24 cellular contexts compared by ENCODE assay signal in the genomic region with DNA sequence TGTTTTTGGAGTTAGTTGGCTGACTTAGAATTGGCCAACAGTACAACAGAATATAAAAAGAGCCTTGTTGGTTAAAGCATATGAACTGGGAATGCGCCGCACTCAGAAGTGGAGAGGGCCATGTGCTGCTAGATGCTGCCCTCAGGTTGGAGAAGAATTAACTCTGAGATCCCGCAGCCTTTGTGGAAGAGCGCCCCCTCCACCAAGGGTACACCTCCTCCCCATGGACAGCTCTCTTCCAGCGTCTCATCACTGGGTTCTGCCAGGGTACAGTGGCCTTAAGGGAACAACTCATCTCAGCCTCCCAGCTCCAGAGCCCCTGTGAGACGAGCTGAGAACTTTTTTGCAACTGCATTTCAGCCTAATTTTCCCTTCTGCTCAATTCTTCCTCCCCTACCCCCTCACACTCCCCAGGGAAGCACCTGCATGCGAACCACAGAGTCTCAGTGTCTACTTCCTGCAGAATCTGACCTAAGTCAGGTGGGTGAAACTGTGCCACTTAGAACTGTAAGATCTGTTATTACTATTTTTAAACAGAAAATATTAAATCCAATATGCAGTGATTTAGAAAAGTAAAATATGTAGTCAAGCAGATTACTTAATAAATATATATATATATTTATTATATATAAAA.
DNase-seq lines count a peak whose midpoint lies in the region; ATAC-seq and TF ChIP-seq lines count a peak whose summit lies in the region.
"Had no signal": no experiment of that assay in that cellular context is flagged by ENCODE, and none has a peak within 500 bp of the region (broad histone marks: within the 10 kb centered on the region; RNA-seq: fewer than 3 reads in every experiment).

No MANE protein-coding gene starts in this region.

- peaks cover 25% of the 10 kb centered on the region for H3K9me3 Mint-ChIP-seq in endodermal cell

- no peak overlapping the region for H2AFZ ChIP-seq in Karpas-422 (ENCODE audit: low read length)

- peak; percentile 30 for TF ChIP-seq CTCF in endodermal cell (conservative IDR thresholded peaks at IDR 0.05)

- peaks cover 2% of the 10 kb centered on the region for H3K27me3 Mint-ChIP-seq in endodermal cell (ENCODE audit: insufficient read depth)

- H3K36me3 Mint-ChIP-seq in endodermal cell (ENCODE audit: low read depth), result peaks cover 14% of the 10 kb centered on the region

- 86 to 93% methylated on average over 6 to 7 of the region's 7 CpGs for WGBS in endodermal cell (ENCODE audit: insufficient coverage in 1 of 2, insufficient read length in 1 of 2), 2 experiments
- 77% methylated on average over 7 of the region's 7 CpGs for WGBS in right cardiac atrium

- H3K27ac ChIP-seq in Karpas-422 (ENCODE audit: low read length) (peak overlapping the region; percentile 80), endodermal cell (ENCODE audit: low read depth, low read length) (no peak overlapping the region), right cardiac atrium (ENCODE audit: low read length) (no peak overlapping the region)
- H3K27ac ChIP-seq: HL-60, SK-N-MC had no signal

- no peaks in the 10 kb centered on the region for H3K27me3 ChIP-seq in H7 (ENCODE audit: control insufficient read depth, insufficient read depth, low read length)
- no peaks in the 10 kb centered on the region for H3K27me3 ChIP-seq in Karpas-422 (ENCODE audit: low read length)
- H3K27me3 ChIP-seq in endodermal cell (ENCODE audit: control insufficient read depth, insufficient read depth, low read length, poor library complexity, severe bottlenecking), result no peaks in the 10 kb centered on the region
- H3K27me3 ChIP-seq in right cardiac atrium (ENCODE audit: control insufficient read depth, insufficient read depth), result no peaks in the 10 kb centered on the region
- H3K27me3 ChIP-seq: MG63 had no signal

- H3K4me1 ChIP-seq in Karpas-422 (ENCODE audit: low read length) (peaks cover 30% of the 10 kb centered on the region), endodermal cell (ENCODE audit: control insufficient read depth, insufficient read depth, low read length) (peaks cover 2% of the 10 kb centered on the region), right cardiac atrium (ENCODE audit: control insufficient read depth, insufficient read depth, low read length) (no peaks in the 10 kb centered on the region)

- no peaks in the 10 kb centered on the region for H4K20me1 ChIP-seq in Karpas-422 (ENCODE audit: insufficient read depth, low read depth, low read length)

- H3K9me3 ChIP-seq in Karpas-422 (ENCODE audit: low read length) (peaks cover 4% of the 10 kb centered on the region; the same call in 1 of the 2 replicates), endodermal cell (ENCODE audit: control insufficient read depth, low read length) (peaks cover 24% of the 10 kb centered on the region), right cardiac atrium (ENCODE audit: control insufficient read depth, low read length) (no peaks in the 10 kb centered on the region)
- H3K9me3 ChIP-seq: MG63 had no signal

- no peak for ATAC-seq in right cardiac atrium
- no peak for ATAC-seq in HG03196 (IDR thresholded peaks at IDR 0.05; ENCODE audit: unreplicated experiment)
- ATAC-seq in GM21825 (IDR thresholded peaks at IDR 0.05; ENCODE audit: unreplicated experiment), result no peak
- ATAC-seq: HCT116 had no signal

- H3K9ac ChIP-seq in Karpas-422 (ENCODE audit: low read length), result peak overlapping the region; percentile 51
- no peak overlapping the region for H3K9ac ChIP-seq in endodermal cell (ENCODE audit: extremely low read depth, low read length, poor library complexity, severe bottlenecking)

- peak overlapping the region; percentile 53 for H3K4me2 ChIP-seq in Karpas-422 (ENCODE audit: low read depth, low read length, poor library complexity, severe bottlenecking)

- no peaks in the 10 kb centered on the region for H3K9me2 ChIP-seq in Karpas-422 (replicated peaks; ENCODE audit: insufficient read depth, low read length)

- no peak overlapping the region for H3K4me3 Mint-ChIP-seq in endodermal cell

- H3K4me1 Mint-ChIP-seq in endodermal cell, result peaks cover 8% of the 10 kb centered on the region

- intact Hi-C loops in right cardiac atrium (cut with DNase I), result no loop called here

- H3K27ac Mint-ChIP-seq in endodermal cell, result no peak overlapping the region

- no peaks in the 10 kb centered on the region for H3K36me3 ChIP-seq in H7 (replicated peaks; ENCODE audit: control insufficient read depth, insufficient read depth, low read length)
- H3K36me3 ChIP-seq in Karpas-422 (ENCODE audit: insufficient read depth, low read length), result peaks cover 6% of the 10 kb centered on the region; the same call in 1 of the 2 replicates
- H3K36me3 ChIP-seq in endodermal cell (ENCODE audit: control insufficient read depth, insufficient read depth, low read length), result no peaks in the 10 kb centered on the region
- H3K36me3 ChIP-seq: MG63 had no signal

- H3K4me3 ChIP-seq in H7 (ENCODE audit: insufficient read depth, low read depth, low read length), result no peak overlapping the region
- H3K4me3 ChIP-seq in Karpas-422 (ENCODE audit: low read length), result peak overlapping the region; percentile 27; the same call in 1 of the 2 replicates
- H3K4me3 ChIP-seq in endodermal cell (ENCODE audit: low read length), result no peak overlapping the region
- H3K4me3 ChIP-seq in right cardiac atrium (ENCODE audit: low read length), result no peak overlapping the region
- H3K4me3 ChIP-seq: MG63, SK-N-MC had no signal

- DNase-seq in ELF-1 (ENCODE audit: low read depth, low spot score), result peak; percentile 5
- peak; percentile 14 for DNase-seq in H7
- DNase-seq in Karpas-422, result peak; percentile 81
- DNase-seq in endodermal cell, result peak; percentile 55
- no peak for DNase-seq in right cardiac atrium
- no peak for DNase-seq in COLO668 (lab: John Stamatoyannopoulos, UW; ENCODE audit: unreplicated experiment)
- DNase-seq: 8988T; COR-L47; DMS 273 treated with DMSO at 0.1 percent for 48 hours; DND-41; IMR-90; Kasumi-1; MG63; NCI-H1092 treated with DMSO at 0.1 percent for 48 hours; NCI-H2081; NCI-H446 treated with DMSO at 0.1 percent for 48 hours; NK-92 treated with Interleukin-12 subunit alpha and Interleukin-12 subunit beta, amount 100 ng/mL, for 24 hours; OCI-M1; SHP77 had no signal

- no peaks in the 10 kb centered on the region for H3K79me2 ChIP-seq in Karpas-422 (ENCODE audit: low read length)

Comparison
In these comparisons a context has a peak if more than half of its experiments do, and no peak if none do; other contexts are left out.
1. DNase-seq: peak in ELF-1 (single experiment), H7 (single experiment), Karpas-422 (single experiment) and endodermal cell (single experiment); none in right cardiac atrium (0 of 3) and COLO668 (single experiment).